8 cellular contexts compared by ENCODE assay signal in genomic region chr6:166351715-166352285, GRCh38. TPM values are rescaled to one million over a fixed set of nuclear protein-coding genes. Genes with fewer than 3 reads are reported as not detected.
DNase-seq lines count a peak whose midpoint lies in the region; ATAC-seq and TF ChIP-seq lines count a peak whose summit lies in the region.

No MANE protein-coding gene starts in this region.

- H3K4me3 ChIP-seq in GM23338 (no peak overlapping the region), LNCaP clone FGC (ENCODE audit: low read depth, low read length) (no peak overlapping the region; the same call in 1 of the 2 replicates)

- H3K9me2 ChIP-seq in GM23338 (ENCODE audit: insufficient read depth): no peaks in the 10 kb centered on the region

- no peaks in the 10 kb centered on the region for H3K27me3 ChIP-seq in GM23338 (ENCODE audit: insufficient read depth)

- peaks cover 9% of the 10 kb centered on the region for H3K4me1 Mint-ChIP-seq in GM23338
- H3K4me1 Mint-ChIP-seq in endothelial cell (ENCODE audit: unreplicated experiment): no peaks in the 10 kb centered on the region

- TF ChIP-seq CTCF in GM23338 (conservative IDR thresholded peaks at IDR 0.05; ENCODE audit: low read depth in 2 of 2) (no peak), LNCaP clone FGC (IDR thresholded peaks at IDR 0.05; ENCODE audit: control insufficient read depth, extremely low read depth, insufficient read depth) (no peak), VCaP (conservative IDR thresholded peaks at IDR 0.05) (no peak), endothelial cell (IDR thresholded peaks at IDR 0.05; ENCODE audit: unreplicated experiment) (no peak)

- H3K27ac ChIP-seq in GM23338 (ENCODE audit: low read depth) (no peak overlapping the region), VCaP (peak overlapping the region; percentile 61)

- DNase-seq in GM23338 (ENCODE audit: low spot score) (peak; percentile 36), LNCaP clone FGC (ENCODE audit: low read depth) (peak; percentile 78), mucosa of gallbladder (ENCODE audit: low spot score) (peak; percentile 48), endothelial cell (ENCODE audit: low spot score) (no peak)
- DNase-seq in activated effector memory CD4-positive, alpha-beta T cell treated with Interleukin-2 at 50 U/mL for 16 hours: no peak

- H3K27me3 Mint-ChIP-seq in GM23338 (ENCODE audit: insufficient read depth, low read depth, poor library complexity): peaks cover 5% of the 10 kb centered on the region
- H3K27me3 Mint-ChIP-seq in endothelial cell (ENCODE audit: unreplicated experiment): peaks cover 2% of the 10 kb centered on the region

- H3K4me2 ChIP-seq in GM23338: peak overlapping the region; percentile 40; the same call in 1 of the 2 replicates

- H3K36me3 Mint-ChIP-seq in GM23338 (ENCODE audit: low read depth): no peaks in the 10 kb centered on the region
- no peaks in the 10 kb centered on the region for H3K36me3 Mint-ChIP-seq in endothelial cell (ENCODE audit: low read depth, unreplicated experiment)

- no peaks in the 10 kb centered on the region for H4K20me1 ChIP-seq in GM23338 (replicated peaks; ENCODE audit: insufficient read depth)

- no peak overlapping the region for H3K27ac Mint-ChIP-seq in GM23338
- no peak overlapping the region for H3K27ac Mint-ChIP-seq in endothelial cell (ENCODE audit: unreplicated experiment)

- H3K79me2 ChIP-seq in GM23338 (replicated peaks; ENCODE audit: insufficient read depth): no peaks in the 10 kb centered on the region

- ATAC-seq in GM18511 (IDR thresholded peaks at IDR 0.05; ENCODE audit: unreplicated experiment) (peak; percentile 89), GM23338 (peak; percentile 69; the same call in 2 of the 3 replicates), GM19455 (IDR thresholded peaks at IDR 0.05; ENCODE audit: unreplicated experiment) (no peak)

- peaks cover 14% of the 10 kb centered on the region for H3K4me1 ChIP-seq in GM23338 (ENCODE audit: insufficient read depth)

- no peaks in the 10 kb centered on the region for H3K9me3 Mint-ChIP-seq in GM23338
- peaks cover 5% of the 10 kb centered on the region for H3K9me3 Mint-ChIP-seq in endothelial cell (ENCODE audit: unreplicated experiment)

- no peak overlapping the region for H3K4me3 Mint-ChIP-seq in GM23338
- no peak overlapping the region for H3K4me3 Mint-ChIP-seq in endothelial cell (ENCODE audit: unreplicated experiment)

- no peaks in the 10 kb centered on the region for H3K36me3 ChIP-seq in GM23338 (ENCODE audit: insufficient read depth)

- no peak overlapping the region for H2AFZ ChIP-seq in GM23338

- H3F3A ChIP-seq in GM23338 (replicated peaks; ENCODE audit: low read depth): no peaks in the 10 kb centered on the region

TF ChIP-seq in GM23338, 12 proteins besides CTCF, POLR2A, EP300 and RAD21:
- TF ChIP-seq NANOG (IDR thresholded peaks at IDR 0.05; ENCODE audit: borderline replicate concordance) (no peak), ZNF462 (CRISPR knock-in tag; IDR thresholded peaks at IDR 0.05) (no peak), STAT1 (IDR thresholded peaks at IDR 0.05; ENCODE audit: unreplicated experiment) (no peak), POLR2AphosphoS5 (IDR thresholded peaks at IDR 0.05; ENCODE audit: low read depth) (no peak), EZH2phosphoT487 (IDR thresholded peaks at IDR 0.05; ENCODE audit: unreplicated experiment) (no peak)

RNA-seq across cellular contexts. Expression of gene SFT2D1, which starts 9.5 kb away (rescaled TPM):
- 74.7 and 110 TPM in 2 replicates for total RNA-seq in GM23338 (2014; rRNA removed; shearing (Covaris generic))
- 120 and 135 TPM in 2 replicates for polyA plus RNA-seq in GM23338 (2016; fragmentation: Nextera tagmentation; extraction: Ambion mirVana)
- total RNA-seq in mucosa of gallbladder (43.9 TPM), endothelial cell (ENCODE audit: unreplicated experiment) (29.1 TPM)

RNA-seq across cellular contexts. Expression of gene MPC1, which starts 30.9 kb away (rescaled TPM):
- 15.5 and 23.4 TPM in 2 replicates for total RNA-seq in GM23338 (2014; rRNA removed; shearing (Covaris generic))
- polyA plus RNA-seq in GM23338 (2016; fragmentation: Nextera tagmentation; extraction: Ambion mirVana): 39.4 and 41.9 TPM in 2 replicates
- total RNA-seq in mucosa of gallbladder: 45.9 TPM
- total RNA-seq in endothelial cell (ENCODE audit: unreplicated experiment): 23.7 TPM

RNA-seq across cellular contexts. Expression of gene PRR18, which starts 43.6 kb away (rescaled TPM):
- 0.08 and 0.24 TPM in 2 replicates for total RNA-seq in GM23338 (2014; rRNA removed; shearing (Covaris generic))
- polyA plus RNA-seq in GM23338 (2016; fragmentation: Nextera tagmentation; extraction: Ambion mirVana): 0.40 TPM in 1 of 2 replicates, not detected in the other
- total RNA-seq in mucosa of gallbladder (not detected), endothelial cell (ENCODE audit: unreplicated experiment) (1.1 TPM)

Comparison
In these comparisons a context has a peak if more than half of its experiments do, and no peak if none do; other contexts are left out.
1. DNase-seq: peak in GM23338 (single experiment), LNCaP clone FGC (single experiment) and mucosa of gallbladder (single experiment); none in activated effector memory CD4-positive, alpha-beta T cell treated with Interleukin-2 at 50 U/mL for 16 hours (single experiment) and endothelial cell (single experiment).